In the genomic region with DNA sequence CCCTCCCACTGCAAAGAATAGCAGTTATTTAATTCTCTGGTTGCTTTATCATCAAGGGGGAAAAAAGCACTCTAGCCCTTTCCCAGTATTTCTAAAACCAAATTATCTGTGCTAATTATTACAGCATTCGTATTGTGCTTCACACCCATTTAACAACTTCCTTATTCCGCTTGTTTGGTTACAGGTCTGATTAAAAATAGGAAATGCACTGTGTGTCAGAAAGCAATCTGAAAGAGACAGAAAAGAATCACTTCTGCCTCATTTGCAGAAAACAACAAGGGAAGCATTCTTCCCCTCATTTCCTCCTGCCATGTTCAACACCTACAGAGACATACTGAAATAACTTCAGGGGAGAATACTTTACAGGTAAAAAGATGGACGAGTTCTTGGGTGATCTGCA, we compare ENCODE assay signal across 12 cellular contexts.
DNase-seq lines count a peak whose midpoint lies in the region; ATAC-seq, FAIRE-seq and TF ChIP-seq lines count a peak whose summit lies in the region.
"Had no signal": no experiment of that assay in that cellular context is flagged by ENCODE, and none has a peak within 500 bp of the region (broad histone marks: within the 10 kb centered on the region; RNA-seq: fewer than 3 reads in every experiment).

No MANE protein-coding gene starts in this region.

- whole genome bisulfite sequencing in mammary epithelial cell (ENCODE audit: low coverage, missing lambda C conversion rate), result 58% methylated on average over 3 of the region's 3 CpGs
- 92% methylated on average over 3 of the region's 3 CpGs for WGBS in HepG2 (ENCODE audit: low lambda C conversion rate)

- no peak overlapping the region for H3K27ac ChIP-seq in CD4-positive, alpha-beta memory T cell (ENCODE audit: low read depth, low read length)
- H3K27ac ChIP-seq in mammary epithelial cell (ENCODE audit: insufficient read depth, low read depth, low read length) (no peak overlapping the region), HepG2 (ENCODE audit: extremely low read length, insufficient read depth, low read length) (no peak overlapping the region)

- H3K79me2 ChIP-seq in mammary epithelial cell (ENCODE audit: insufficient read depth, low read length), result peaks cover 85% of the 10 kb centered on the region
- no peaks in the 10 kb centered on the region for H3K79me2 ChIP-seq in HepG2 (ENCODE audit: insufficient read depth, low read length)

- H3K4me1 ChIP-seq in CD4-positive, alpha-beta memory T cell (ENCODE audit: insufficient read depth, low read length), result peaks cover 74% of the 10 kb centered on the region
- H3K4me1 ChIP-seq in mammary epithelial cell (ENCODE audit: insufficient read depth, low read length), result peaks cover 28% of the 10 kb centered on the region
- no peaks in the 10 kb centered on the region for H3K4me1 ChIP-seq in HepG2 (ENCODE audit: insufficient read depth, low read length)

- POLR2A ChIA-PET in CD4-positive, alpha-beta memory T cell (lab: Charles Lee; ENCODE audit: partially characterized antibody), result no interaction called here
- POLR2A ChIA-PET in HepG2 (lab: Yijun Ruan, JAX), result no interaction called here

- no peak for TF ChIP-seq RAD21 in HepG2 (CRISPR knock-in tag; IDR thresholded peaks at IDR 0.05)

- in situ Hi-C loops in mammary epithelial cell (cut with MboI; ENCODE audit: low sequenced_read_pairs in 2 of 2), result no loop called here
- in situ Hi-C loops in HepG2 (cut with HindIII; ENCODE audit: extremely low pct_ligation_motif_present, low pct_unique_long_range_greater_than_20kb), result no loop called here

- intact Hi-C loops in CD4-positive, alpha-beta memory T cell (cut with micrococcal nuclease), result no loop called here
- intact Hi-C loops in mammary epithelial cell (cut with micrococcal nuclease) (no loop called here), HepG2 (cut with micrococcal nuclease; ENCODE audit: unreplicated experiment) (no loop called here)

- no peak for DNase-seq in CD4-positive, alpha-beta memory T cell
- no peak for DNase-seq in central memory CD8-positive, alpha-beta T cell (ENCODE audit: low spot score in 2 of 2)
- DNase-seq in mammary epithelial cell (no peak), HepG2 (ENCODE audit: low spot score) (no peak), NCI-H2029 treated with DMSO at 0.1 percent for 48 hours (lab: John Stamatoyannopoulos, UW) (no peak), glutamatergic neuron (no peak)
- DNase-seq: activated CD4-positive, alpha-beta T cell treated with anti-CD3 and anti-CD28 coated beads, Interleukin-2, amount 50 U/mL, for 48 hours; trophoblast cell had no signal

- no peaks in the 10 kb centered on the region for H3K9me3 ChIP-seq in CD4-positive, alpha-beta memory T cell (ENCODE audit: control insufficient read depth in 1 of 2, low read length in 2 of 2)
- H3K9me3 ChIP-seq in mammary epithelial cell (replicated peaks; ENCODE audit: insufficient read depth, low read length), result no peaks in the 10 kb centered on the region
- H3K9me3 ChIP-seq in HepG2 (ENCODE audit: low read length), result no peaks in the 10 kb centered on the region

- no peak overlapping the region for H2AFZ ChIP-seq in mammary epithelial cell (ENCODE audit: low read depth, low read length)
- H2AFZ ChIP-seq in HepG2 (ENCODE audit: low read length), result no peak overlapping the region

- peaks cover 41 to 89% (median 67%) of the 10 kb centered on the region in 4 donors for H3K4me1 Mint-ChIP-seq in CD4-positive, alpha-beta memory T cell
- peaks cover 67% of the 10 kb centered on the region for H3K4me1 Mint-ChIP-seq in central memory CD8-positive, alpha-beta T cell
- H3K4me1 Mint-ChIP-seq in glutamatergic neuron (ENCODE audit: low read depth, unreplicated experiment), result peaks cover 3% of the 10 kb centered on the region

- no peaks in the 10 kb centered on the region for H3K27me3 ChIP-seq in CD4-positive, alpha-beta memory T cell (ENCODE audit: insufficient read depth, low read length)
- H3K27me3 ChIP-seq in mammary epithelial cell (ENCODE audit: insufficient read depth, low read length) (no peaks in the 10 kb centered on the region), HepG2 (ENCODE audit: control insufficient read depth in 1 of 2, insufficient read depth in 2 of 2, low read length in 2 of 2) (no peaks in the 10 kb centered on the region)

- dilution Hi-C loops in mammary epithelial cell (cut with HindIII; ENCODE audit: low sequenced_read_pairs), result no loop called here

- H3K9ac ChIP-seq in mammary epithelial cell (ENCODE audit: insufficient read depth, low read length), result no peak overlapping the region
- H3K9ac ChIP-seq in HepG2 (ENCODE audit: insufficient read depth, low read depth, low read length), result no peak overlapping the region

- BruUV-seq in mammary epithelial cell (replicated peaks; lab: Mats Ljungman, UMichigan), result no TSS peak
- no TSS peak for BruUV-seq in HepG2 (replicated peaks; lab: Mats Ljungman, UMichigan)

- no peak for TF ChIP-seq EP300 in HepG2 (IDR thresholded peaks at IDR 0.05; ENCODE audit: low read depth in 2 of 2, low read length in 2 of 2)
- TF ChIP-seq EP300 in HepG2 (CRISPR knock-in tag; IDR thresholded peaks at IDR 0.05; ENCODE audit: borderline replicate concordance), result no peak

- ATAC-seq in GM18505 (IDR thresholded peaks at IDR 0.05; ENCODE audit: unreplicated experiment), result peak; percentile 53
- peak; percentile 54 for ATAC-seq in HG03571 (IDR thresholded peaks at IDR 0.05; ENCODE audit: unreplicated experiment)
- no peak for ATAC-seq in central memory CD8-positive, alpha-beta T cell (replicated peaks; ENCODE audit: extremely low read depth, poor library complexity, severe bottlenecking)
- no peak for ATAC-seq in HepG2
- ATAC-seq: Right ventricle myocardium inferior had no signal

- peak overlapping the region in 6 of 8 donors; percentile 5 to 63 (median 52) for H3K4me3 Mint-ChIP-seq in CD4-positive, alpha-beta memory T cell
- peak overlapping the region; percentile 59 for H3K4me3 Mint-ChIP-seq in central memory CD8-positive, alpha-beta T cell
- H3K4me3 Mint-ChIP-seq in glutamatergic neuron (ENCODE audit: unreplicated experiment), result no peak overlapping the region
- H3K4me3 Mint-ChIP-seq: mesothelial cell of epicardium had no signal

- no peaks in the 10 kb centered on the region for H3K27me3 Mint-ChIP-seq in CD4-positive, alpha-beta memory T cell
- H3K27me3 Mint-ChIP-seq in central memory CD8-positive, alpha-beta T cell, result no peaks in the 10 kb centered on the region
- H3K27me3 Mint-ChIP-seq in glutamatergic neuron (ENCODE audit: unreplicated experiment), result no peaks in the 10 kb centered on the region

- no peak overlapping the region for H3K4me3 ChIP-seq in CD4-positive, alpha-beta memory T cell (ENCODE audit: low read length in 2 of 2)
- H3K4me3 ChIP-seq in mammary epithelial cell (replicated peaks in 1 of 3; ENCODE audit: insufficient read depth in 1 of 3, low read depth in 2 of 3, low read length in 3 of 3) (no peak overlapping the region), HepG2 (replicated peaks in 1 of 3; ENCODE audit: insufficient read depth in 1 of 3, low read depth in 2 of 3, low read length in 3 of 3) (no peak overlapping the region)

- TF ChIP-seq CTCF in mammary epithelial cell (conservative IDR thresholded peaks at IDR 0.05 in 1 of 2, IDR thresholded peaks at IDR 0.05 in 1 of 2; ENCODE audit: extremely low read depth in 1 of 2, insufficient read depth in 1 of 2, low read depth in 1 of 2, low read length in 2 of 2) (no peak), HepG2 (CRISPR knock-in tag; IDR thresholded peaks at IDR 0.05) (no peak), glutamatergic neuron (IDR thresholded peaks at IDR 0.05; ENCODE audit: partially characterized antibody, unreplicated experiment) (no peak)

- CTCF ChIA-PET in CD4-positive, alpha-beta memory T cell (lab: Charles Lee; ENCODE audit: partially characterized antibody), result no interaction called here
- CTCF ChIA-PET in mammary epithelial cell (lab: Charles Lee; ENCODE audit: low non-redundant PET) (no interaction called here), HepG2 (lab: Yijun Ruan, JAX; ENCODE audit: low intra/inter-chr PET ratio, low total read pairs) (no interaction called here)

- H4K20me1 ChIP-seq in mammary epithelial cell (ENCODE audit: insufficient read depth, low read length) (no peaks in the 10 kb centered on the region), HepG2 (ENCODE audit: insufficient read depth, low read length) (no peaks in the 10 kb centered on the region)

- peak overlapping the region; percentile 6 to 92 (median 79) for H3K27ac Mint-ChIP-seq in CD4-positive, alpha-beta memory T cell
- peak overlapping the region; percentile 71 for H3K27ac Mint-ChIP-seq in central memory CD8-positive, alpha-beta T cell (ENCODE audit: low read depth)
- H3K27ac Mint-ChIP-seq in glutamatergic neuron (ENCODE audit: unreplicated experiment), result no peak overlapping the region

- H3K4me2 ChIP-seq in mammary epithelial cell (ENCODE audit: insufficient read depth, low read depth, low read length), result no peak overlapping the region
- H3K4me2 ChIP-seq in HepG2 (ENCODE audit: low read depth, low read length), result no peak overlapping the region

- no peaks in the 10 kb centered on the region for H3K9me3 Mint-ChIP-seq in CD4-positive, alpha-beta memory T cell
- no peaks in the 10 kb centered on the region for H3K9me3 Mint-ChIP-seq in central memory CD8-positive, alpha-beta T cell
- H3K9me3 Mint-ChIP-seq in glutamatergic neuron (ENCODE audit: unreplicated experiment), result no peaks in the 10 kb centered on the region

- TF ChIP-seq POLR2A in GM18505 (IDR thresholded peaks at IDR 0.05; ENCODE audit: borderline replicate concordance, extremely low read depth, insufficient read depth, insufficient read length), result no peak
- TF ChIP-seq POLR2A in HepG2 (IDR thresholded peaks at IDR 0.05; ENCODE audit: insufficient read depth in 1 of 2, low read depth in 2 of 2, low read length in 2 of 2), result no peak

- H3K36me3 Mint-ChIP-seq in CD4-positive, alpha-beta memory T cell, result peaks cover 8 to 52% of the 10 kb centered on the region in 2 donors
- H3K36me3 Mint-ChIP-seq in central memory CD8-positive, alpha-beta T cell (ENCODE audit: insufficient read depth), result peaks cover 35% of the 10 kb centered on the region
- no peaks in the 10 kb centered on the region for H3K36me3 Mint-ChIP-seq in glutamatergic neuron (ENCODE audit: unreplicated experiment)
- H3K36me3 Mint-ChIP-seq: mesothelial cell of epicardium had no signal

- no peaks in the 10 kb centered on the region for H3K36me3 ChIP-seq in CD4-positive, alpha-beta memory T cell (ENCODE audit: insufficient read depth, low read length)
- H3K36me3 ChIP-seq in mammary epithelial cell (ENCODE audit: insufficient read depth, low read length), result peaks cover 3% of the 10 kb centered on the region
- no peaks in the 10 kb centered on the region for H3K36me3 ChIP-seq in HepG2 (replicated peaks in 1 of 2; ENCODE audit: control insufficient read depth in 1 of 2, insufficient read depth in 2 of 2, low read length in 2 of 2)

- FAIRE-seq in HepG2 (lab: Jason Lieb, UNC), result no peak

TF ChIP-seq in HepG2, 621 proteins besides CTCF, POLR2A, EP300 and RAD21:
- TF ChIP-seq ZFP62 (CRISPR knock-in tag; IDR thresholded peaks at IDR 0.05) (no peak), ZSCAN21 (CRISPR knock-in tag; IDR thresholded peaks at IDR 0.05; ENCODE audit: borderline replicate concordance) (no peak), RFXAP (CRISPR knock-in tag; IDR thresholded peaks at IDR 0.05; ENCODE audit: borderline replicate concordance) (no peak), ESRRA (CRISPR knock-in tag; IDR thresholded peaks at IDR 0.05; ENCODE audit: low read depth) (no peak)

Comparison
In these comparisons a context has a peak if more than half of its experiments do, and no peak if none do; other contexts are left out.
1. ATAC-seq: peak in GM18505 (single experiment) and HG03571 (single experiment); none in central memory CD8-positive, alpha-beta T cell (single experiment) and HepG2 (single experiment).